ENCODE assay signal across 1 cellular context in the genomic region with DNA sequence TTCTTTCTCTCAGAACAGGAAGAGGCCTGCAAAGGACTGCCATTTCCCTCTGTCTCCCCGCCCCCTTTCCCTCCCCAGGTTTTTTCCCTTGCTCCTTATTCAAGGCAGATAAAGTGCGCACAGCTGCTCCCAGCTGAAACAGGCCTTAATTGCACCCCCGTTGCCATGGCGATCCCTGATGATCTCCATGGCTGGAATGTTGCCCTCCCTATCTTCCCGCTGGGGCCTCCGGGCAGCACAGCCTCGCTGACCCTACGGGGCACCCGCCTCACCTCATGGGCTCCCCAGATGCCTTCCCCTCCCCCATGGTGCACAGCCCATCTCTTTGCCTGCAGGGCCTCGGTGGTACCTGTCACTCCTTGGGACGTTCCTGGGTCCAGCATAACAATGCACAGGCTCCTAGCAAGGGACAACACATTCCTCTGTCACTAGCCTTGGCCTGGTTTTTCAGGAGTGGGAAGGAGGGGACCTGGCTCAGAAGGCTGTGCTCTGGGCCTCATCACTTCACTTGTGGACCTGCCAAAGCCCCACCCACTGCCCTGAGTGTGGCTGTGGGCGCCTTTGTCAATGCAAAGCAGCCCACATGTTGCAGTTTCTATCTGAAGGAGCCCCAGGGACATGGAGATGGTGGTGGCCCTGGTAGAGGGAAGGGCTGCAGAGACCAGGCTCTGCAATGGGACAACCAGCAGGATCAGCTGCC.
TF ChIP-seq lines count a peak whose summit lies in the region.

No MANE protein-coding gene starts in this region.

TF ChIP-seq in H1, 55 proteins besides CTCF, POLR2A, EP300 and RAD21 (continued from another document):
- TF ChIP-seq NANOG (IDR thresholded peaks at IDR 0.05; ENCODE audit: insufficient read depth, low read depth, low read length, poor library complexity, severe bottlenecking) = no peak
- TF ChIP-seq SP4 (IDR thresholded peaks at IDR 0.05; ENCODE audit: low read length) = no peak
- TF ChIP-seq, protein P1, sequence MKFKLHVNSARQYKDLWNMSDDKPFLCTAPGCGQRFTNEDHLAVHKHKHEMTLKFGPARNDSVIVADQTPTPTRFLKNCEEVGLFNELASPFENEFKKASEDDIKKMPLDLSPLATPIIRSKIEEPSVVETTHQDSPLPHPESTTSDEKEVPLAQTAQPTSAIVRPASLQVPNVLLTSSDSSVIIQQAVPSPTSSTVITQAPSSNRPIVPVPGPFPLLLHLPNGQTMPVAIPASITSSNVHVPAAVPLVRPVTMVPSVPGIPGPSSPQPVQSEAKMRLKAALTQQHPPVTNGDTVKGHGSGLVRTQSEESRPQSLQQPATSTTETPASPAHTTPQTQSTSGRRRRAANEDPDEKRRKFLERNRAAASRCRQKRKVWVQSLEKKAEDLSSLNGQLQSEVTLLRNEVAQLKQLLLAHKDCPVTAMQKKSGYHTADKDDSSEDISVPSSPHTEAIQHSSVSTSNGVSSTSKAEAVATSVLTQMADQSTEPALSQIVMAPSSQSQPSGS (IDR thresholded peaks at IDR 0.05; ENCODE audit: low read length) = no peak
- TF ChIP-seq ASH2L (IDR thresholded peaks at IDR 0.05; ENCODE audit: low read length) = peak; percentile 78
- TF ChIP-seq, protein P2, sequence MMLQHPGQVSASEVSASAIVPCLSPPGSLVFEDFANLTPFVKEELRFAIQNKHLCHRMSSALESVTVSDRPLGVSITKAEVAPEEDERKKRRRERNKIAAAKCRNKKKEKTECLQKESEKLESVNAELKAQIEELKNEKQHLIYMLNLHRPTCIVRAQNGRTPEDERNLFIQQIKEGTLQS (IDR thresholded peaks at IDR 0.05; ENCODE audit: insufficient read depth, low read depth, low read length) = no peak
- TF ChIP-seq SIN3A (conservative IDR thresholded peaks at IDR 0.05 in 1 of 2, IDR thresholded peaks at IDR 0.05 in 1 of 2; ENCODE audit: low read depth in 1 of 2, low read length in 2 of 2) = no peak
- no peak for TF ChIP-seq RBBP5 (IDR thresholded peaks at IDR 0.05; ENCODE audit: borderline replicate concordance, low read depth, low read length)
- TF ChIP-seq, protein P3, sequence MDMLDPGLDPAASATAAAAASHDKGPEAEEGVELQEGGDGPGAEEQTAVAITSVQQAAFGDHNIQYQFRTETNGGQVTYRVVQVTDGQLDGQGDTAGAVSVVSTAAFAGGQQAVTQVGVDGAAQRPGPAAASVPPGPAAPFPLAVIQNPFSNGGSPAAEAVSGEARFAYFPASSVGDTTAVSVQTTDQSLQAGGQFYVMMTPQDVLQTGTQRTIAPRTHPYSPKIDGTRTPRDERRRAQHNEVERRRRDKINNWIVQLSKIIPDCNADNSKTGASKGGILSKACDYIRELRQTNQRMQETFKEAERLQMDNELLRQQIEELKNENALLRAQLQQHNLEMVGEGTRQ (IDR thresholded peaks at IDR 0.05; ENCODE audit: low read length) = no peak
- TF ChIP-seq BRCA1 (IDR thresholded peaks at IDR 0.05; ENCODE audit: low read depth, low read length) = no peak
- TF ChIP-seq EZH2 (IDR thresholded peaks at IDR 0.05; ENCODE audit: low read depth, low read length, severe bottlenecking) = no peak
- TF ChIP-seq POLR2AphosphoS5 (IDR thresholded peaks at IDR 0.05; ENCODE audit: low read depth, low read length) = 0 out of 2 replicates have a peak, but pooled peaks have one; percentile 22
- TF ChIP-seq SUZ12 (IDR thresholded peaks at IDR 0.05; ENCODE audit: low read length) = no peak
- TF ChIP-seq KDM5A (IDR thresholded peaks at IDR 0.05; ENCODE audit: low read length) = no peak
- no peak; the same call in 1 of the 2 replicates for TF ChIP-seq CREB1 (IDR thresholded peaks at IDR 0.05)
- TF ChIP-seq HDAC2 (IDR thresholded peaks at IDR 0.05; ENCODE audit: borderline replicate concordance in 1 of 2, low read depth in 2 of 2, low read length in 2 of 2) = peak in 1 of 2 experiments; percentile 50; a peak in 1 of 4 replicates
- peak; percentile 60 for TF ChIP-seq CTBP2 (IDR thresholded peaks at IDR 0.05; ENCODE audit: borderline replicate concordance, insufficient read depth, insufficient read length, low read length)
- no peak for TF ChIP-seq KDM1A (IDR thresholded peaks at IDR 0.05; ENCODE audit: borderline replicate concordance, low read length)
- TF ChIP-seq GABPA (IDR thresholded peaks at IDR 0.05; ENCODE audit: borderline replicate concordance, insufficient read depth, low read length) = no peak
- no peak for TF ChIP-seq POU5F1 (IDR thresholded peaks at IDR 0.05; ENCODE audit: low read depth, low read length)
- peak; percentile 29 for TF ChIP-seq KDM4A (IDR thresholded peaks at IDR 0.05; ENCODE audit: low read depth, low read length, severe bottlenecking)
- no peak for TF ChIP-seq CHD1 (IDR thresholded peaks at IDR 0.05; ENCODE audit: low read depth, low read length)
- no peak for TF ChIP-seq SRF (IDR thresholded peaks at IDR 0.05; ENCODE audit: low read depth, low read length)
- TF ChIP-seq CBX5 (IDR thresholded peaks at IDR 0.05; ENCODE audit: low read depth, low read length) = no peak
- TF ChIP-seq TAF1 (IDR thresholded peaks at IDR 0.05; ENCODE audit: low read depth, low read length) = no peak
- TF ChIP-seq JUND (IDR thresholded peaks at IDR 0.05; ENCODE audit: low read length) = no peak
- no peak for TF ChIP-seq TAF7 (optimal IDR thresholded peaks at IDR 0.05; ENCODE audit: borderline replicate concordance, low read depth, low read length)
- TF ChIP-seq TCF12 (IDR thresholded peaks at IDR 0.05; ENCODE audit: low read depth, low read length) = peak; percentile 87; the same call in 1 of the 2 replicates
- TF ChIP-seq SP2 (IDR thresholded peaks at IDR 0.05; ENCODE audit: low read length) = no peak
- no peak for TF ChIP-seq ZNF274 (IDR thresholded peaks at IDR 0.05; ENCODE audit: borderline replicate concordance, extremely low read depth, low read length)
- no peak for TF ChIP-seq SAP30 (IDR thresholded peaks at IDR 0.05; ENCODE audit: insufficient read depth, insufficient replicate concordance, low read length)
- TF ChIP-seq, protein P4, sequence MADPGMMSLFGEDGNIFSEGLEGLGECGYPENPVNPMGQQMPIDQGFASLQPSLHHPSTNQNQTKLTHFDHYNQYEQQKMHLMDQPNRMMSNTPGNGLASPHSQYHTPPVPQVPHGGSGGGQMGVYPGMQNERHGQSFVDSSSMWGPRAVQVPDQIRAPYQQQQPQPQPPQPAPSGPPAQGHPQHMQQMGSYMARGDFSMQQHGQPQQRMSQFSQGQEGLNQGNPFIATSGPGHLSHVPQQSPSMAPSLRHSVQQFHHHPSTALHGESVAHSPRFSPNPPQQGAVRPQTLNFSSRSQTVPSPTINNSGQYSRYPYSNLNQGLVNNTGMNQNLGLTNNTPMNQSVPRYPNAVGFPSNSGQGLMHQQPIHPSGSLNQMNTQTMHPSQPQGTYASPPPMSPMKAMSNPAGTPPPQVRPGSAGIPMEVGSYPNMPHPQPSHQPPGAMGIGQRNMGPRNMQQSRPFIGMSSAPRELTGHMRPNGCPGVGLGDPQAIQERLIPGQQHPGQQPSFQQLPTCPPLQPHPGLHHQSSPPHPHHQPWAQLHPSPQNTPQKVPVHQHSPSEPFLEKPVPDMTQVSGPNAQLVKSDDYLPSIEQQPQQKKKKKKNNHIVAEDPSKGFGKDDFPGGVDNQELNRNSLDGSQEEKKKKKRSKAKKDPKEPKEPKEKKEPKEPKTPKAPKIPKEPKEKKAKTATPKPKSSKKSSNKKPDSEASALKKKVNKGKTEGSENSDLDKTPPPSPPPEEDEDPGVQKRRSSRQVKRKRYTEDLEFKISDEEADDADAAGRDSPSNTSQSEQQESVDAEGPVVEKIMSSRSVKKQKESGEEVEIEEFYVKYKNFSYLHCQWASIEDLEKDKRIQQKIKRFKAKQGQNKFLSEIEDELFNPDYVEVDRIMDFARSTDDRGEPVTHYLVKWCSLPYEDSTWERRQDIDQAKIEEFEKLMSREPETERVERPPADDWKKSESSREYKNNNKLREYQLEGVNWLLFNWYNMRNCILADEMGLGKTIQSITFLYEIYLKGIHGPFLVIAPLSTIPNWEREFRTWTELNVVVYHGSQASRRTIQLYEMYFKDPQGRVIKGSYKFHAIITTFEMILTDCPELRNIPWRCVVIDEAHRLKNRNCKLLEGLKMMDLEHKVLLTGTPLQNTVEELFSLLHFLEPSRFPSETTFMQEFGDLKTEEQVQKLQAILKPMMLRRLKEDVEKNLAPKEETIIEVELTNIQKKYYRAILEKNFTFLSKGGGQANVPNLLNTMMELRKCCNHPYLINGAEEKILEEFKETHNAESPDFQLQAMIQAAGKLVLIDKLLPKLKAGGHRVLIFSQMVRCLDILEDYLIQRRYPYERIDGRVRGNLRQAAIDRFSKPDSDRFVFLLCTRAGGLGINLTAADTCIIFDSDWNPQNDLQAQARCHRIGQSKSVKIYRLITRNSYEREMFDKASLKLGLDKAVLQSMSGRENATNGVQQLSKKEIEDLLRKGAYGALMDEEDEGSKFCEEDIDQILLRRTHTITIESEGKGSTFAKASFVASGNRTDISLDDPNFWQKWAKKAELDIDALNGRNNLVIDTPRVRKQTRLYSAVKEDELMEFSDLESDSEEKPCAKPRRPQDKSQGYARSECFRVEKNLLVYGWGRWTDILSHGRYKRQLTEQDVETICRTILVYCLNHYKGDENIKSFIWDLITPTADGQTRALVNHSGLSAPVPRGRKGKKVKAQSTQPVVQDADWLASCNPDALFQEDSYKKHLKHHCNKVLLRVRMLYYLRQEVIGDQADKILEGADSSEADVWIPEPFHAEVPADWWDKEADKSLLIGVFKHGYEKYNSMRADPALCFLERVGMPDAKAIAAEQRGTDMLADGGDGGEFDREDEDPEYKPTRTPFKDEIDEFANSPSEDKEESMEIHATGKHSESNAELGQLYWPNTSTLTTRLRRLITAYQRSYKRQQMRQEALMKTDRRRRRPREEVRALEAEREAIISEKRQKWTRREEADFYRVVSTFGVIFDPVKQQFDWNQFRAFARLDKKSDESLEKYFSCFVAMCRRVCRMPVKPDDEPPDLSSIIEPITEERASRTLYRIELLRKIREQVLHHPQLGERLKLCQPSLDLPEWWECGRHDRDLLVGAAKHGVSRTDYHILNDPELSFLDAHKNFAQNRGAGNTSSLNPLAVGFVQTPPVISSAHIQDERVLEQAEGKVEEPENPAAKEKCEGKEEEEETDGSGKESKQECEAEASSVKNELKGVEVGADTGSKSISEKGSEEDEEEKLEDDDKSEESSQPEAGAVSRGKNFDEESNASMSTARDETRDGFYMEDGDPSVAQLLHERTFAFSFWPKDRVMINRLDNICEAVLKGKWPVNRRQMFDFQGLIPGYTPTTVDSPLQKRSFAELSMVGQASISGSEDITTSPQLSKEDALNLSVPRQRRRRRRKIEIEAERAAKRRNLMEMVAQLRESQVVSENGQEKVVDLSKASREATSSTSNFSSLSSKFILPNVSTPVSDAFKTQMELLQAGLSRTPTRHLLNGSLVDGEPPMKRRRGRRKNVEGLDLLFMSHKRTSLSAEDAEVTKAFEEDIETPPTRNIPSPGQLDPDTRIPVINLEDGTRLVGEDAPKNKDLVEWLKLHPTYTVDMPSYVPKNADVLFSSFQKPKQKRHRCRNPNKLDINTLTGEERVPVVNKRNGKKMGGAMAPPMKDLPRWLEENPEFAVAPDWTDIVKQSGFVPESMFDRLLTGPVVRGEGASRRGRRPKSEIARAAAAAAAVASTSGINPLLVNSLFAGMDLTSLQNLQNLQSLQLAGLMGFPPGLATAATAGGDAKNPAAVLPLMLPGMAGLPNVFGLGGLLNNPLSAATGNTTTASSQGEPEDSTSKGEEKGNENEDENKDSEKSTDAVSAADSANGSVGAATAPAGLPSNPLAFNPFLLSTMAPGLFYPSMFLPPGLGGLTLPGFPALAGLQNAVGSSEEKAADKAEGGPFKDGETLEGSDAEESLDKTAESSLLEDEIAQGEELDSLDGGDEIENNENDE (IDR thresholded peaks at IDR 0.05; ENCODE audit: insufficient replicate concordance, low read length) = no peak
- TF ChIP-seq PHF8 (conservative IDR thresholded peaks at IDR 0.05; ENCODE audit: low read depth, low read length) = no peak
- no peak for TF ChIP-seq RXRA (IDR thresholded peaks at IDR 0.05; ENCODE audit: insufficient read depth, low read depth, low read length)
- no peak for TF ChIP-seq JUN (IDR thresholded peaks at IDR 0.05; ENCODE audit: low read depth, low read length)
- TF ChIP-seq CBX8 (IDR thresholded peaks at IDR 0.05; ENCODE audit: borderline replicate concordance, low read depth, low read length) = no peak
- TF ChIP-seq CHD2 (IDR thresholded peaks at IDR 0.05; ENCODE audit: low read length) = peak; percentile 9; the same call in 1 of the 2 replicates
- no peak for TF ChIP-seq SIX5 (IDR thresholded peaks at IDR 0.05; ENCODE audit: low read depth, low read length)
- peak; percentile 96 for TF ChIP-seq TEAD4 (IDR thresholded peaks at IDR 0.05; ENCODE audit: low read depth, low read length)
- TF ChIP-seq FOSL1 (IDR thresholded peaks at IDR 0.05; ENCODE audit: insufficient read depth, low read depth, low read length) = no peak
- no peak for TF ChIP-seq HDAC6 (IDR thresholded peaks at IDR 0.05; ENCODE audit: low read depth, low read length)
- no peak for TF ChIP-seq MAFK (IDR thresholded peaks at IDR 0.05; ENCODE audit: low read depth, low read length)
- TF ChIP-seq, protein P5, sequence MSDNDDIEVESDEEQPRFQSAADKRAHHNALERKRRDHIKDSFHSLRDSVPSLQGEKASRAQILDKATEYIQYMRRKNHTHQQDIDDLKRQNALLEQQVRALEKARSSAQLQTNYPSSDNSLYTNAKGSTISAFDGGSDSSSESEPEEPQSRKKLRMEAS (IDR thresholded peaks at IDR 0.05) = 0 out of 2 replicates have a peak, but pooled peaks have one; percentile 51
- no peak for TF ChIP-seq CEBPB (IDR thresholded peaks at IDR 0.05; ENCODE audit: low read depth, low read length)
- no peak for TF ChIP-seq RNF2 (IDR thresholded peaks at IDR 0.05; ENCODE audit: borderline replicate concordance, low read depth, low read length, missing control alignments, poor library complexity, severe bottlenecking)
TF ChIP-seq in H1: peak in this region for 10.
